ENCODE assay signal across 8 cellular contexts in the genomic region with DNA sequence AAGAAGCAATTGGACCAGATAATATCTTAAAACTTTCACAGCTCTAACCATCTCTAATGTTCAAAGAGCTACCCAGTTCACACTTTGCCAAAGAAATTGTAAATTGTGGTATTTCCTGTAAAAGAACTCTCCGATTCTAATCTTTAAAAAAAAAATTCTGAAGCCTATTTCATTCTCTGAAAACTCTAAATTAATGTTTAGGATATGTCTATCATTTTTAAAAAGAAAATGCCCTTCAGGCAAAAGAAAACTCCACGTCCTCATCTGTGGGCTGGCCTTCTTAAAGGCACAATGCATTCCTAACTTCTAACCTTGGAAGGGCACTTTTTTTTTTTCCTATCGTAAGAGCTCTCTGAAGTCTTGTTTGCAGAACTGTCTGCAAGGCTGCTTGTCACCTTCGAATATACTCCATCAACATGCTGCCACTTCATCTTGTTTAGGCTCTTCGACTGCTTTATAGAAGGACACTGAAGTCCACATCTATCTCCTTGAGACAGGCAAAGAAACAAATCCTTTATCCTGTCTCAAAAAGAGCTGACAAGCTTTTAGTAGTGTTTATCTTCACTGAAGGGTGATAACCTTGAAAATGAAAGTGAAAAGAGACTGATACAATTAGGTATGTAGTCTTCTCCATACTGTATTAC.
DNase-seq lines count a peak whose midpoint lies in the region; ATAC-seq, FAIRE-seq and TF ChIP-seq lines count a peak whose summit lies in the region.

No MANE protein-coding gene starts in this region.

- FAIRE-seq in keratinocyte (lab: Jason Lieb, UNC), result no peak

- H3K36me3 ChIP-seq in keratinocyte (ENCODE audit: control insufficient read depth in 2 of 2, extremely low read depth in 1 of 2, insufficient read depth in 2 of 2, low read length in 2 of 2), result no peaks in the 10 kb centered on the region

- no peak overlapping the region for H3K4me3 ChIP-seq in keratinocyte (ENCODE audit: control insufficient read depth in 2 of 3, extremely low read depth in 1 of 3, insufficient read depth in 2 of 3, low read depth in 1 of 3, low read length in 3 of 3)

- no peak for TF ChIP-seq CTCF in keratinocyte (optimal IDR thresholded peaks at IDR 0.05 in 1 of 3, IDR thresholded peaks at IDR 0.05 in 1 of 3, conservative IDR thresholded peaks at IDR 0.05 in 1 of 3; ENCODE audit: extremely low read depth in 1 of 3, insufficient read depth in 2 of 3, low read length in 3 of 3)

- H3K36me3 Mint-ChIP-seq in activated CD8-positive, alpha-beta memory T cell treated with anti-CD3 and anti-CD28 coated beads, Interleukin-2, amount 10 ng/mL, durations not matched to agents 7 days and 5 days, result peaks cover 25% of the 10 kb centered on the region
- peaks cover 28% of the 10 kb centered on the region for H3K36me3 Mint-ChIP-seq in T-helper 1 cell treated with Interleukin-12 subunit alpha and Interleukin-12 subunit beta and Interleukin-4 antibody, amounts not matched to agents 30 μg/mL and 1 μg/mL, for 36 hours (ENCODE audit: low read depth)

- H3K27me3 ChIP-seq in keratinocyte (ENCODE audit: control insufficient read depth, extremely low read depth, insufficient read depth, low read length), result no peaks in the 10 kb centered on the region

- H3K4me3 Mint-ChIP-seq in activated CD8-positive, alpha-beta memory T cell treated with anti-CD3 and anti-CD28 coated beads, Interleukin-2, amount 10 ng/mL, durations not matched to agents 7 days and 5 days, result peak overlapping the region; percentile 77
- H3K4me3 Mint-ChIP-seq in T-helper 1 cell treated with Interleukin-12 subunit alpha and Interleukin-12 subunit beta and Interleukin-4 antibody, amounts not matched to agents 30 μg/mL and 1 μg/mL, for 36 hours, result peak overlapping the region; percentile 81

- H4K20me1 ChIP-seq in keratinocyte (ENCODE audit: control insufficient read depth, extremely low read depth, insufficient read depth, low read length), result no peaks in the 10 kb centered on the region

- dilution Hi-C loops in keratinocyte (cut with MboI; ENCODE audit: extremely low pct_ligation_motif_present, low sequenced_read_pairs), result no loop called here

- no peak overlapping the region for H3K27ac ChIP-seq in keratinocyte (ENCODE audit: control insufficient read depth, insufficient read depth, low read length)

- no peaks in the 10 kb centered on the region for H3K79me2 ChIP-seq in keratinocyte (ENCODE audit: control insufficient read depth, insufficient read depth, low read length)

- DNase-seq in activated CD8-positive, alpha-beta memory T cell treated with anti-CD3 and anti-CD28 coated beads, Interleukin-2, amount 10 ng/mL, durations not matched to agents 7 days and 5 days, result peak; percentile 50
- no peak for DNase-seq in activated CD8-positive, alpha-beta memory T cell treated with anti-CD3 and anti-CD28 coated beads, Interleukin-2, amount 50 U/mL, for 48 hours
- DNase-seq in keratinocyte (ENCODE audit: low read depth, low spot score) (no peak), NCI-H1048 (lab: John Stamatoyannopoulos, UW) (no peak), NCI-H2227 treated with DMSO at 0.1 percent for 48 hours (lab: John Stamatoyannopoulos, UW) (no peak)
- DNase-seq in effector CD4-positive, alpha-beta T cell, result no peak

- peak overlapping the region; percentile 15 for H3K4me2 ChIP-seq in keratinocyte (ENCODE audit: control insufficient read depth, extremely low read depth, insufficient read depth, low read depth, low read length)

- H3K4me1 Mint-ChIP-seq in activated CD8-positive, alpha-beta memory T cell treated with anti-CD3 and anti-CD28 coated beads, Interleukin-2, amount 10 ng/mL, durations not matched to agents 7 days and 5 days, result peaks cover 62% of the 10 kb centered on the region
- H3K4me1 Mint-ChIP-seq in T-helper 1 cell treated with Interleukin-12 subunit alpha and Interleukin-12 subunit beta and Interleukin-4 antibody, amounts not matched to agents 30 μg/mL and 1 μg/mL, for 36 hours (ENCODE audit: low read depth), result peaks cover 67% of the 10 kb centered on the region

- peaks cover 5% of the 10 kb centered on the region for H3K9me3 Mint-ChIP-seq in activated CD8-positive, alpha-beta memory T cell treated with anti-CD3 and anti-CD28 coated beads, Interleukin-2, amount 10 ng/mL, durations not matched to agents 7 days and 5 days (ENCODE audit: low read depth)
- H3K9me3 Mint-ChIP-seq in T-helper 1 cell treated with Interleukin-12 subunit alpha and Interleukin-12 subunit beta and Interleukin-4 antibody, amounts not matched to agents 30 μg/mL and 1 μg/mL, for 36 hours, result peaks cover 22% of the 10 kb centered on the region

- H3K9ac ChIP-seq in keratinocyte (ENCODE audit: control insufficient read depth, extremely low read depth, insufficient read depth, low read length), result no peak overlapping the region

- H3K9me3 ChIP-seq in keratinocyte (ENCODE audit: control insufficient read depth, low read depth, low read length), result no peaks in the 10 kb centered on the region

- H3K4me1 ChIP-seq in keratinocyte (ENCODE audit: control insufficient read depth, extremely low read depth, insufficient read depth, low read length), result peaks cover 11% of the 10 kb centered on the region

- H3K27ac Mint-ChIP-seq in activated CD8-positive, alpha-beta memory T cell treated with anti-CD3 and anti-CD28 coated beads, Interleukin-2, amount 10 ng/mL, durations not matched to agents 7 days and 5 days, result peak overlapping the region; percentile 96
- H3K27ac Mint-ChIP-seq in T-helper 1 cell treated with Interleukin-12 subunit alpha and Interleukin-12 subunit beta and Interleukin-4 antibody, amounts not matched to agents 30 μg/mL and 1 μg/mL, for 36 hours, result peak overlapping the region; percentile 92

- H3K9me1 ChIP-seq in keratinocyte (ENCODE audit: control insufficient read depth, extremely low read depth, insufficient read depth, low read length), result no peaks in the 10 kb centered on the region

- peak; percentile 37 for ATAC-seq in activated CD8-positive, alpha-beta memory T cell treated with anti-CD3 and anti-CD28 coated beads, Interleukin-2, amount 10 ng/mL, durations not matched to agents 7 days and 5 days
- ATAC-seq in HG03045 (IDR thresholded peaks at IDR 0.05; ENCODE audit: unreplicated experiment), result peak; percentile 36

- H2AFZ ChIP-seq in keratinocyte (ENCODE audit: control insufficient read depth, low read length), result peak overlapping the region; percentile 0

- CTCF ChIA-PET in activated CD8-positive, alpha-beta memory T cell treated with anti-CD3 and anti-CD28 coated beads, Interleukin-2, amount 10 ng/mL, durations not matched to agents 7 days and 5 days (lab: Charles Lee), result interaction anchor here (0.9 to 6.8 kb wide), 17 partner anchors 10 to 535 kb away, joined by 3 to 59 read pairs (median 8); a partner anchor contains a TSS

- H3K27me3 Mint-ChIP-seq in activated CD8-positive, alpha-beta memory T cell treated with anti-CD3 and anti-CD28 coated beads, Interleukin-2, amount 10 ng/mL, durations not matched to agents 7 days and 5 days, result no peaks in the 10 kb centered on the region
- H3K27me3 Mint-ChIP-seq in T-helper 1 cell treated with Interleukin-12 subunit alpha and Interleukin-12 subunit beta and Interleukin-4 antibody, amounts not matched to agents 30 μg/mL and 1 μg/mL, for 36 hours (ENCODE audit: low read depth), result no peaks in the 10 kb centered on the region
